In genomic region chr10:124962421-124962820, GRCh38 we compare ENCODE assay signal across 22 cellular contexts. TPM values are rescaled to one million over a fixed set of nuclear protein-coding genes. Genes with fewer than 3 reads are reported as not detected.
DNase-seq lines count a peak whose midpoint lies in the region; ATAC-seq and TF ChIP-seq lines count a peak whose summit lies in the region.
"Had no signal": no experiment of that assay in that cellular context is flagged by ENCODE, and none has a peak within 500 bp of the region (broad histone marks: within the 10 kb centered on the region; RNA-seq: fewer than 3 reads in every experiment).

No MANE protein-coding gene starts in this region.

- no peak for DNase-seq in CD4-positive, alpha-beta T cell
- peak; percentile 23 for DNase-seq in M059J (ENCODE audit: low read depth)
- peak; percentile 62 for DNase-seq in brain microvascular endothelial cell
- DNase-seq in osteoblast (ENCODE audit: insufficient read length, low spot score, missing footprints), result peak; percentile 35
- no peak for DNase-seq in putamen (ENCODE audit: low spot score)
- DNase-seq in NCI-H2107 treated with DMSO at 0.1 percent for 48 hours (lab: John Stamatoyannopoulos, UW; ENCODE audit: unreplicated experiment), result no peak
- DNase-seq: DMS53, GM23248, H9, MM.1S, NCI-H1092 treated with DMSO at 0.1 percent for 48 hours, NCI-H1436 treated with DMSO at 0.1 percent for 48 hours, NCI-H1930, NCI-H345, NCI-H524, NCI-H774 had no signal

- H3K4me1 Mint-ChIP-seq in CD4-positive, alpha-beta T cell (ENCODE audit: low read depth), result peaks cover 55% of the 10 kb centered on the region

- H3K36me3 Mint-ChIP-seq in CD4-positive, alpha-beta T cell (ENCODE audit: low read depth), result peaks cover 57% of the 10 kb centered on the region

- no peak overlapping the region for H3K27ac ChIP-seq in CD4-positive, alpha-beta T cell (ENCODE audit: low read depth, low read length)
- peak overlapping the region; percentile 48 for H3K27ac ChIP-seq in brain microvascular endothelial cell
- peak overlapping the region; percentile 17 for H3K27ac ChIP-seq in osteoblast (ENCODE audit: low read depth, low read length)
- H3K27ac ChIP-seq: GM23248, SJSA1 had no signal

- ATAC-seq in CD4-positive, alpha-beta T cell (ENCODE audit: poor library complexity), result no peak
- no peak for ATAC-seq in GM21423 (IDR thresholded peaks at IDR 0.05; ENCODE audit: unreplicated experiment)
- ATAC-seq in HG03460 (IDR thresholded peaks at IDR 0.05; ENCODE audit: unreplicated experiment), result no peak
- ATAC-seq: Right ventricle myocardium inferior had no signal

- no peaks in the 10 kb centered on the region for H3K36me3 ChIP-seq in brain microvascular endothelial cell (replicated peaks)
- H3K36me3 ChIP-seq in osteoblast (ENCODE audit: insufficient read depth, low read length), result peaks cover 14% of the 10 kb centered on the region

- H3K27me3 Mint-ChIP-seq in CD4-positive, alpha-beta T cell, result no peaks in the 10 kb centered on the region
- H3K27me3 Mint-ChIP-seq: B cell had no signal

- H3K27me3 ChIP-seq in CD4-positive, alpha-beta T cell (ENCODE audit: control insufficient read depth, insufficient read depth, low read length), result no peaks in the 10 kb centered on the region
- H3K27me3 ChIP-seq in brain microvascular endothelial cell (replicated peaks) (no peaks in the 10 kb centered on the region), osteoblast (ENCODE audit: insufficient read depth, low read length) (no peaks in the 10 kb centered on the region)
- H3K27me3 ChIP-seq: SJSA1 had no signal

- POLR2A ChIA-PET in CD4-positive, alpha-beta T cell (lab: Charles Lee), result no interaction called here

- in situ Hi-C loops in brain microvascular endothelial cell (cut with HindIII; ENCODE audit: low pct_ligation_motif_present, low sequenced_read_pairs), result no loop called here

- CTCF ChIA-PET in CD4-positive, alpha-beta T cell (lab: Charles Lee), result no interaction called here

- H3K79me2 ChIP-seq in osteoblast (ENCODE audit: insufficient read depth, low read length), result peaks cover 97% of the 10 kb centered on the region

- no peak overlapping the region for H3K4me2 ChIP-seq in osteoblast (ENCODE audit: insufficient read depth, low read length)

- no peak for TF ChIP-seq CTCF in CD4-positive, alpha-beta T cell (IDR thresholded peaks at IDR 0.05)
- TF ChIP-seq CTCF in brain microvascular endothelial cell (IDR thresholded peaks at IDR 0.05; ENCODE audit: low read depth, low read length, missing control alignments) (no peak), osteoblast (IDR thresholded peaks at IDR 0.05; ENCODE audit: extremely low read depth, low read depth, low read length) (no peak)

- H2AFZ ChIP-seq in osteoblast (ENCODE audit: low read length), result no peak overlapping the region
- H2AFZ ChIP-seq: GM23248 had no signal

- H3K4me3 ChIP-seq in brain microvascular endothelial cell (ENCODE audit: low read depth, low read length) (no peak overlapping the region), osteoblast (ENCODE audit: insufficient read depth, low read length) (no peak overlapping the region)
- H3K4me3 ChIP-seq: GM23248, SJSA1 had no signal

- H3K27ac Mint-ChIP-seq in CD4-positive, alpha-beta T cell, result peak overlapping the region; percentile 12
- H3K27ac Mint-ChIP-seq: B cell, H9 had no signal

- peaks cover 11% of the 10 kb centered on the region for H3K4me1 ChIP-seq in osteoblast (ENCODE audit: insufficient read depth, low read length)

- no peaks in the 10 kb centered on the region for H3K9me3 Mint-ChIP-seq in CD4-positive, alpha-beta T cell
- H3K9me3 Mint-ChIP-seq: CD14-positive monocyte, H9 had no signal

- no peaks in the 10 kb centered on the region for H3K9me3 ChIP-seq in CD4-positive, alpha-beta T cell (ENCODE audit: control insufficient read depth, low read length)
- H3K9me3 ChIP-seq in osteoblast (ENCODE audit: low read depth, low read length), result no peaks in the 10 kb centered on the region
- H3K9me3 ChIP-seq: SJSA1 had no signal

- intact Hi-C loops in CD4-positive, alpha-beta T cell (cut with DNase I, micrococcal nuclease), result no loop called here

- H3K4me3 Mint-ChIP-seq in CD4-positive, alpha-beta T cell, result no peak overlapping the region
- H3K4me3 Mint-ChIP-seq: B cell, CD14-positive monocyte, H9 had no signal

- peaks cover 74% of the 10 kb centered on the region for H4K20me1 ChIP-seq in osteoblast (ENCODE audit: insufficient read depth, low read length)

RNA-seq across cellular contexts. Expression of gene ZRANB1, which starts 20.5 kb away (rescaled TPM):
- 10 to 100 TPM; 21.2 to 22.2 TPM for total RNA-seq in CD4-positive, alpha-beta T cell
- total RNA-seq in M059J (2014; rRNA removed; shearing (Covaris generic)), result 14.2 and 17.1 TPM in 2 replicates
- 34.7 and 35.9 TPM in 2 replicates for total RNA-seq in osteoblast

Comparison
In these comparisons a context has a peak if more than half of its experiments do, and no peak if none do; other contexts are left out.
1. DNase-seq: peak in M059J (single experiment), brain microvascular endothelial cell (single experiment) and osteoblast (single experiment); none in CD4-positive, alpha-beta T cell (0 of 10), putamen (single experiment) and NCI-H2107 treated with DMSO at 0.1 percent for 48 hours (single experiment).